8 cellular contexts compared by ENCODE assay signal in genomic region chr20:63519765-63520593, GRCh38. TPM values are rescaled to one million over a fixed set of nuclear protein-coding genes. Genes with fewer than 3 reads are reported as not detected.
A peak's percentile ranks its signal among the peaks of the same experiment; 100 is the strongest.
DNase-seq lines count a peak whose midpoint lies in the region; ATAC-seq and TF ChIP-seq lines count a peak whose summit lies in the region.

No MANE protein-coding gene starts in this region.

- H3K27ac ChIP-seq in HUES6 (ENCODE audit: low read depth, low read length) (peak overlapping the region; percentile 71; the same call in 1 of the 2 replicates), right lobe of liver (peak overlapping the region; percentile 94 to 98 (median 98))

- TF ChIP-seq CTCF in WI38 (IDR thresholded peaks at IDR 0.05; ENCODE audit: low read depth, low read length) = peak; percentile 17; the same call in 1 of the 2 replicates
- TF ChIP-seq CTCF in choroid plexus epithelial cell (conservative IDR thresholded peaks at IDR 0.05; ENCODE audit: low read depth, low read length) = peak; percentile 25
- TF ChIP-seq CTCF in right lobe of liver (IDR thresholded peaks at IDR 0.05) = peak in 2 of 4 donors; percentile 12 to 16

- intact Hi-C loops in right lobe of liver (cut with DNase I) = no loop called here

- H3K4me1 ChIP-seq in HUES6 (ENCODE audit: control insufficient read depth, insufficient read depth, low read length) (peaks cover 10% of the 10 kb centered on the region), right lobe of liver (peaks cover 0 to 10% (median 2%) of the 10 kb centered on the region in 4 donors)

- H3K4me3 ChIP-seq in HUES6 (ENCODE audit: low read depth, low read length) = peak overlapping the region; percentile 79
- peak overlapping the region; percentile 89 for H3K4me3 ChIP-seq in WI38 (ENCODE audit: low read depth, low read length)
- peak overlapping the region; percentile 82 for H3K4me3 ChIP-seq in choroid plexus epithelial cell (ENCODE audit: low read depth, low read length)
- H3K4me3 ChIP-seq in right lobe of liver = peak overlapping the region; percentile 67 to 78 (median 75)

- DNase-seq in DMS79 (lab: John Stamatoyannopoulos, UW) (peak; percentile 84), choroid plexus epithelial cell (ENCODE audit: low read depth) (no peak), right lobe of liver (peak; percentile 67 to 74 (median 72)), mesenteric fat pad (ENCODE audit: low spot score) (no peak)
- peak in 2 of 3 donors; percentile 35 to 50 for DNase-seq in stimulated activated CD4-positive, alpha-beta T cell treated with anti-CD3 and anti-CD28 coated beads, TNF-alpha, amount 100 ng/mL, for 48 hours (ENCODE audit: low read depth in 3 of 3)

- under 1% methylated on average over 23 of the region's 73 CpGs for WGBS in right lobe of liver (ENCODE audit: insufficient coverage, low coverage, low lambda C conversion rate, missing lambda C conversion rate)

- H3K9ac ChIP-seq in HUES6 (ENCODE audit: low read length) = peak overlapping the region; percentile 54

- H3K27me3 ChIP-seq in HUES6 (ENCODE audit: control insufficient read depth, insufficient read depth, low read length) (peaks cover 14% of the 10 kb centered on the region), right lobe of liver (no peaks in the 10 kb centered on the region)

- H3K36me3 ChIP-seq in HUES6 (ENCODE audit: control insufficient read depth, insufficient read depth, low read length) = peaks cover 19% of the 10 kb centered on the region
- H3K36me3 ChIP-seq in right lobe of liver = no peaks in the 10 kb centered on the region

- ATAC-seq in GM21447 (IDR thresholded peaks at IDR 0.05; ENCODE audit: unreplicated experiment) = peak; percentile 53
- ATAC-seq in right lobe of liver = peak; percentile 39 to 52 (median 47)

- H3K9me3 ChIP-seq in HUES6 (ENCODE audit: control insufficient read depth, insufficient read depth, low read depth, low read length) = peaks cover 6% of the 10 kb centered on the region
- no peaks in the 10 kb centered on the region for H3K9me3 ChIP-seq in right lobe of liver

- no peak for TF ChIP-seq POLR2A in right lobe of liver (IDR thresholded peaks at IDR 0.05)

RNA-seq across cellular contexts. Expression of gene PPDPF, which starts 0.6 kb away (rescaled TPM):
- total RNA-seq in right lobe of liver = 10 to 100 TPM; 50.2 to 99.4 (median 76.7) TPM
- total RNA-seq in mesenteric fat pad = 173 TPM

RNA-seq across cellular contexts. Expression of gene PTK6, which starts 17.2 kb away (rescaled TPM):
- total RNA-seq in right lobe of liver (10 to 100 TPM in 1 of 6 experiments, 1 to 10 TPM in 3, under 1 TPM in 2; 0.78 to 11.0 (median 3.6) TPM), mesenteric fat pad (0.10 TPM)

RNA-seq across cellular contexts. Expression of gene EEF1A2, which starts 21.1 kb away (rescaled TPM):
- total RNA-seq in right lobe of liver = 100 to 1,000 TPM in 2 of 6 experiments, 1 to 10 TPM in 1, under 1 TPM in 3; 0.22 to 153 (median 1.0) TPM
- 1.2 TPM for total RNA-seq in mesenteric fat pad

RNA-seq across cellular contexts. Expression of gene SRMS, which starts 27.6 kb away (rescaled TPM):
- not detected for total RNA-seq in right lobe of liver
- not detected for total RNA-seq in mesenteric fat pad

RNA-seq across cellular contexts. Expression of gene FNDC11, which starts 34.0 kb away (rescaled TPM):
- not detected for total RNA-seq in right lobe of liver
- 0.13 TPM for total RNA-seq in mesenteric fat pad

Comparison
In these comparisons a context has a peak if more than half of its experiments do, and no peak if none do; other contexts are left out.
1. DNase-seq: peak in DMS79 (single experiment), right lobe of liver (3 of 3) and stimulated activated CD4-positive, alpha-beta T cell treated with anti-CD3 and anti-CD28 coated beads, TNF-alpha, amount 100 ng/mL, for 48 hours (2 of 3); none in choroid plexus epithelial cell (single experiment) and mesenteric fat pad (single experiment).
2. Peak in every context shown above with its lines, with median percentiles within 50 percentile points of each other: H3K4me3 ChIP-seq.